ENCODE assay signal across 9 cellular contexts in genomic region chr17:9432121-9432866, GRCh38.
DNase-seq lines count a peak whose midpoint lies in the region; ATAC-seq and TF ChIP-seq lines count a peak whose summit lies in the region.
"Had no signal": no experiment of that assay in that cellular context is flagged by ENCODE, and none has a peak within 500 bp of the region (broad histone marks: within the 10 kb centered on the region; RNA-seq: fewer than 3 reads in every experiment).

No MANE protein-coding gene starts in this region.

- intact Hi-C loops in esophagus muscularis mucosa (cut with DNase I), result no loop called here
- intact Hi-C loops in Calu3 (cut with micrococcal nuclease; ENCODE audit: unreplicated experiment), result no loop called here
- intact Hi-C loops in CD4-positive, alpha-beta T cell (cut with DNase I, micrococcal nuclease), result no loop called here

- H3K36me3 ChIP-seq in esophagus muscularis mucosa, result peaks cover 0 to 7% (median 0%) of the 10 kb centered on the region in 4 donors

- no peak for TF ChIP-seq EP300 in esophagus muscularis mucosa (IDR thresholded peaks at IDR 0.05)

- H3K27me3 Mint-ChIP-seq in stimulated activated memory B cell treated with anti-CD40 and anti-IgM and Interleukin-4, amounts not matched to agents 10 μg/mL and 1 μg/mL and 100 μg/mL, for 72 hours, result no peaks in the 10 kb centered on the region
- no peaks in the 10 kb centered on the region for H3K27me3 Mint-ChIP-seq in Calu3 (ENCODE audit: unreplicated experiment)
- no peaks in the 10 kb centered on the region for H3K27me3 Mint-ChIP-seq in CD4-positive, alpha-beta T cell

- peaks cover 35% of the 10 kb centered on the region for H3K36me3 Mint-ChIP-seq in stimulated activated memory B cell treated with anti-CD40 and anti-IgM and Interleukin-4, amounts not matched to agents 10 μg/mL and 1 μg/mL and 100 μg/mL, for 72 hours
- no peaks in the 10 kb centered on the region for H3K36me3 Mint-ChIP-seq in Calu3 (ENCODE audit: insufficient read depth, unreplicated experiment)
- H3K36me3 Mint-ChIP-seq in CD4-positive, alpha-beta T cell (ENCODE audit: low read depth), result peaks cover 25% of the 10 kb centered on the region

- no peaks in the 10 kb centered on the region for H3K9me3 Mint-ChIP-seq in stimulated activated memory B cell treated with anti-CD40 and anti-IgM and Interleukin-4, amounts not matched to agents 10 μg/mL and 1 μg/mL and 100 μg/mL, for 72 hours
- H3K9me3 Mint-ChIP-seq in Calu3 (ENCODE audit: low read depth, unreplicated experiment), result no peaks in the 10 kb centered on the region
- H3K9me3 Mint-ChIP-seq in CD4-positive, alpha-beta T cell, result no peaks in the 10 kb centered on the region

- 42% methylated on average over 6 of the region's 6 CpGs for WGBS in esophagus muscularis mucosa

- H3K27me3 ChIP-seq in esophagus muscularis mucosa, result no peaks in the 10 kb centered on the region
- H3K27me3 ChIP-seq in CD4-positive, alpha-beta T cell (ENCODE audit: control insufficient read depth, insufficient read depth, low read length), result no peaks in the 10 kb centered on the region
- H3K27me3 ChIP-seq: dorsolateral prefrontal cortex had no signal

- peaks cover 32% of the 10 kb centered on the region for H3K4me1 Mint-ChIP-seq in stimulated activated memory B cell treated with anti-CD40 and anti-IgM and Interleukin-4, amounts not matched to agents 10 μg/mL and 1 μg/mL and 100 μg/mL, for 72 hours
- H3K4me1 Mint-ChIP-seq in Calu3 (ENCODE audit: low read depth, unreplicated experiment), result peaks cover 19% of the 10 kb centered on the region
- H3K4me1 Mint-ChIP-seq in CD4-positive, alpha-beta T cell (ENCODE audit: low read depth), result peaks cover 16% of the 10 kb centered on the region

- peak overlapping the region in 1 of 4 donors; percentile 2 for H3K4me3 ChIP-seq in esophagus muscularis mucosa
- H3K4me3 ChIP-seq: dorsolateral prefrontal cortex had no signal

- H3K27ac ChIP-seq in esophagus muscularis mucosa (replicated peaks in 1 of 4), result peak overlapping the region; percentile 74 to 84 (median 82)
- no peak overlapping the region for H3K27ac ChIP-seq in caudate nucleus (ENCODE audit: low read depth, low read length)
- no peak overlapping the region for H3K27ac ChIP-seq in CD4-positive, alpha-beta T cell (ENCODE audit: low read depth, low read length)

- TF ChIP-seq POLR2A in esophagus muscularis mucosa (IDR thresholded peaks at IDR 0.05; ENCODE audit: low read depth), result no peak

- no TSS peak for BruUV-seq in Calu3 (replicated peaks; lab: Mats Ljungman, UMichigan)

- DNase-seq in esophagus muscularis mucosa (ENCODE audit: extremely low spot score) (no peak), Calu3 (no peak), caudate nucleus (lab: John Stamatoyannopoulos, UW) (no peak)
- no peak for DNase-seq in CD4-positive, alpha-beta T cell
- DNase-seq: dorsolateral prefrontal cortex had no signal

- peaks cover 20 to 65% (median 53%) of the 10 kb centered on the region in 4 donors for H3K4me1 ChIP-seq in esophagus muscularis mucosa

- ATAC-seq in GM19035 (IDR thresholded peaks at IDR 0.05; ENCODE audit: unreplicated experiment) (peak; percentile 76), HG03135 (IDR thresholded peaks at IDR 0.05; ENCODE audit: unreplicated experiment) (peak; percentile 74), HG02571 (IDR thresholded peaks at IDR 0.05; ENCODE audit: unreplicated experiment) (no peak)
- ATAC-seq in stimulated activated memory B cell treated with anti-CD40 and anti-IgM and Interleukin-4, amounts not matched to agents 10 μg/mL and 1 μg/mL and 100 μg/mL, for 72 hours, result peak; percentile 58
- ATAC-seq in CD4-positive, alpha-beta T cell (ENCODE audit: poor library complexity), result no peak

- H3K4me3 Mint-ChIP-seq in stimulated activated memory B cell treated with anti-CD40 and anti-IgM and Interleukin-4, amounts not matched to agents 10 μg/mL and 1 μg/mL and 100 μg/mL, for 72 hours, result no peak overlapping the region
- no peak overlapping the region for H3K4me3 Mint-ChIP-seq in Calu3 (ENCODE audit: low read depth, unreplicated experiment)
- H3K4me3 Mint-ChIP-seq in CD4-positive, alpha-beta T cell, result no peak overlapping the region

- H3K27ac Mint-ChIP-seq in stimulated activated memory B cell treated with anti-CD40 and anti-IgM and Interleukin-4, amounts not matched to agents 10 μg/mL and 1 μg/mL and 100 μg/mL, for 72 hours, result no peak overlapping the region
- no peak overlapping the region for H3K27ac Mint-ChIP-seq in Calu3 (ENCODE audit: unreplicated experiment)
- H3K27ac Mint-ChIP-seq in CD4-positive, alpha-beta T cell, result no peak overlapping the region

- H3K9me3 ChIP-seq in esophagus muscularis mucosa, result no peaks in the 10 kb centered on the region
- no peaks in the 10 kb centered on the region for H3K9me3 ChIP-seq in CD4-positive, alpha-beta T cell (ENCODE audit: control insufficient read depth, low read length)

- no peak for TF ChIP-seq CTCF in esophagus muscularis mucosa (IDR thresholded peaks at IDR 0.05)
- TF ChIP-seq CTCF in Calu3 (IDR thresholded peaks at IDR 0.05; ENCODE audit: unreplicated experiment), result no peak
- TF ChIP-seq CTCF in CD4-positive, alpha-beta T cell (IDR thresholded peaks at IDR 0.05), result no peak

- POLR2A ChIA-PET in CD4-positive, alpha-beta T cell (lab: Charles Lee), result interaction anchor here (0.8 kb wide), 1 partner anchor 13 kb away, joined by 3 read pairs; no protein-coding TSS in a partner anchor

- CTCF ChIA-PET in Calu3 (lab: Charles Lee), result no interaction called here
- CTCF ChIA-PET in CD4-positive, alpha-beta T cell (lab: Charles Lee), result interaction anchor here (0.6 kb wide), 1 partner anchor 10 kb away, joined by 3 read pairs; no protein-coding TSS in a partner anchor

Comparison
In these comparisons a context has a peak if more than half of its experiments do, and no peak if none do; other contexts are left out.
1. ATAC-seq: peak in GM19035 (single experiment), HG03135 (single experiment) and stimulated activated memory B cell treated with anti-CD40 and anti-IgM and Interleukin-4, amounts not matched to agents 10 μg/mL and 1 μg/mL and 100 μg/mL, for 72 hours (single experiment); none in HG02571 (single experiment) and CD4-positive, alpha-beta T cell (single experiment).
2. H3K27ac ChIP-seq: peak in esophagus muscularis mucosa (4 of 4); none in caudate nucleus (single experiment) and CD4-positive, alpha-beta T cell (single experiment).